Comparison of ENCODE assay signal across 17 cellular contexts in genomic region chr11:58625826-58626460, GRCh38. TPM values are rescaled to one million over a fixed set of nuclear protein-coding genes. Genes with fewer than 3 reads are reported as not detected.
DNase-seq lines count a peak whose midpoint lies in the region; ATAC-seq and TF ChIP-seq lines count a peak whose summit lies in the region.
"Had no signal": no experiment of that assay in that cellular context is flagged by ENCODE, and none has a peak within 500 bp of the region (broad histone marks: within the 10 kb centered on the region; RNA-seq: fewer than 3 reads in every experiment).

No MANE protein-coding gene starts in this region.

- DNase-seq in HCEC 1CT (peak; percentile 76), brain microvascular endothelial cell (peak; percentile 75), left kidney (ENCODE audit: low read depth, low spot score) (peak; percentile 73), endodermal cell (no peak), HT-29 (ENCODE audit: low spot score) (no peak)
- DNase-seq in T-helper 2 cell treated with Interferon-gamma antibody and Interleukin-4, amounts not matched to agents 5 μg/mL and 100 μg/mL, for 36 hours (ENCODE audit: low spot score) = no peak
- DNase-seq: activated CD4-positive, alpha-beta T cell treated with anti-CD3 and anti-CD28 coated beads, Interleukin-2, amount 50 U/mL, for 1 hour; AML-193; cortex of kidney; left ventricle myocardium superior; NCI-H187; ovary; stimulated activated CD4-positive, alpha-beta T cell treated with anti-CD3 and anti-CD28 coated beads, Interleukin-15, amount 100 ng/mL, for 24 hours had no signal

- WGBS in endodermal cell (ENCODE audit: insufficient coverage in 1 of 2, insufficient read length in 1 of 2), 2 experiments = 89% methylated on average over 3 of the region's 4 CpGs; no CpG with 5 or more reads in 1 of the 2 experiments

- no peaks in the 10 kb centered on the region for H3K9me3 ChIP-seq in endodermal cell (ENCODE audit: control insufficient read depth, low read length)
- H3K9me3 ChIP-seq: ovary had no signal

- H3K4me1 Mint-ChIP-seq in endodermal cell = no peaks in the 10 kb centered on the region
- peaks cover 11% of the 10 kb centered on the region for H3K4me1 Mint-ChIP-seq in T-helper 2 cell treated with Interferon-gamma antibody and Interleukin-4, amounts not matched to agents 5 μg/mL and 100 μg/mL, for 36 hours (ENCODE audit: low read depth)

- no peaks in the 10 kb centered on the region for H3K4me1 ChIP-seq in endodermal cell (ENCODE audit: control insufficient read depth, insufficient read depth, low read length)

- H3K27ac ChIP-seq in 22Rv1 (0 out of 2 replicates have a peak overlapping the region, but pooled peaks have one; percentile 16), brain microvascular endothelial cell (peak overlapping the region; percentile 33), endodermal cell (ENCODE audit: low read depth, low read length) (no peak overlapping the region)
- H3K27ac ChIP-seq: ovary had no signal

- H3K36me3 Mint-ChIP-seq in endodermal cell (ENCODE audit: low read depth) = peaks cover 29% of the 10 kb centered on the region
- peaks cover 41% of the 10 kb centered on the region for H3K36me3 Mint-ChIP-seq in T-helper 2 cell treated with Interferon-gamma antibody and Interleukin-4, amounts not matched to agents 5 μg/mL and 100 μg/mL, for 36 hours (ENCODE audit: low read depth)

- no peak overlapping the region for H3K4me3 ChIP-seq in brain microvascular endothelial cell (ENCODE audit: low read depth, low read length)
- H3K4me3 ChIP-seq in endodermal cell (ENCODE audit: low read length) = no peak overlapping the region
- H3K4me3 ChIP-seq: K562, ovary had no signal

- no peak overlapping the region for H3K27ac Mint-ChIP-seq in endodermal cell
- H3K27ac Mint-ChIP-seq in T-helper 2 cell treated with Interferon-gamma antibody and Interleukin-4, amounts not matched to agents 5 μg/mL and 100 μg/mL, for 36 hours = no peak overlapping the region

- in situ Hi-C loops in brain microvascular endothelial cell (cut with HindIII; ENCODE audit: low pct_ligation_motif_present, low sequenced_read_pairs) = no loop called here

- H3K9me3 Mint-ChIP-seq in endodermal cell = no peaks in the 10 kb centered on the region
- no peaks in the 10 kb centered on the region for H3K9me3 Mint-ChIP-seq in T-helper 2 cell treated with Interferon-gamma antibody and Interleukin-4, amounts not matched to agents 5 μg/mL and 100 μg/mL, for 36 hours
- H3K9me3 Mint-ChIP-seq: activated naive CD4-positive, alpha-beta T cell treated with anti-CD3 and anti-CD28 coated beads, Interleukin-2, amount 50 U/mL, for 72 hours had no signal

- H3K36me3 ChIP-seq in brain microvascular endothelial cell (replicated peaks) (peaks cover 17% of the 10 kb centered on the region), endodermal cell (ENCODE audit: control insufficient read depth, insufficient read depth, low read length) (peaks cover 57% of the 10 kb centered on the region)
- H3K36me3 ChIP-seq: ovary had no signal

- no peaks in the 10 kb centered on the region for H3K27me3 Mint-ChIP-seq in endodermal cell (ENCODE audit: insufficient read depth)
- H3K27me3 Mint-ChIP-seq in T-helper 2 cell treated with Interferon-gamma antibody and Interleukin-4, amounts not matched to agents 5 μg/mL and 100 μg/mL, for 36 hours (ENCODE audit: low read depth) = no peaks in the 10 kb centered on the region

- H3K27me3 ChIP-seq in brain microvascular endothelial cell (replicated peaks) (no peaks in the 10 kb centered on the region), endodermal cell (ENCODE audit: control insufficient read depth, insufficient read depth, low read length, poor library complexity, severe bottlenecking) (no peaks in the 10 kb centered on the region)
- H3K27me3 ChIP-seq: ovary had no signal

- H3K4me3 Mint-ChIP-seq in endodermal cell = no peak overlapping the region
- no peak overlapping the region for H3K4me3 Mint-ChIP-seq in T-helper 2 cell treated with Interferon-gamma antibody and Interleukin-4, amounts not matched to agents 5 μg/mL and 100 μg/mL, for 36 hours

- no peak for ATAC-seq in GM18858 (IDR thresholded peaks at IDR 0.05; ENCODE audit: unreplicated experiment)
- ATAC-seq: K562, left ventricle myocardium superior had no signal

- H3K9ac ChIP-seq in endodermal cell (ENCODE audit: extremely low read depth, low read length, poor library complexity, severe bottlenecking) = no peak overlapping the region

- no peak for TF ChIP-seq CTCF in 22Rv1 (IDR thresholded peaks at IDR 0.05)
- TF ChIP-seq CTCF in brain microvascular endothelial cell (IDR thresholded peaks at IDR 0.05; ENCODE audit: low read depth, low read length, missing control alignments) = no peak
- no peak for TF ChIP-seq CTCF in endodermal cell (conservative IDR thresholded peaks at IDR 0.05)

RNA-seq across cellular contexts. Expression of gene CNTF, which starts 3.5 kb away (rescaled TPM):
- total RNA-seq in endodermal cell = 1 to 10 TPM; 1.7 to 3.7 TPM
- polyA plus RNA-seq in endodermal cell (2013, experiment 1 of 2) = 0.61 TPM
- polyA plus RNA-seq in endodermal cell (2013, experiment 2 of 2) = 0.83 TPM
- 1.3 and 1.6 TPM in 2 replicates for total RNA-seq in HT-29 (2014; rRNA removed; shearing (Covaris generic))

RNA-seq across cellular contexts. Expression of gene ZFP91, which starts 47.1 kb away (rescaled TPM):
- total RNA-seq in endodermal cell = 10 to 100 TPM; 28.0 to 31.0 TPM
- polyA plus RNA-seq in endodermal cell (2013, experiment 1 of 2) = 39.4 TPM
- 39.0 TPM for polyA plus RNA-seq in endodermal cell (2013, experiment 2 of 2)
- total RNA-seq in HT-29 (2014; rRNA removed; shearing (Covaris generic)) = 42.8 TPM in 2 replicates

RNA-seq across cellular contexts. Expression of gene LPXN, which starts 50.3 kb away (rescaled TPM):
- total RNA-seq in endodermal cell = 1 to 10 TPM; 1.9 to 2.7 TPM
- 3.5 TPM for polyA plus RNA-seq in endodermal cell (2013, experiment 1 of 2)
- polyA plus RNA-seq in endodermal cell (2013, experiment 2 of 2) = 2.5 TPM
- 1.1 and 1.7 TPM in 2 replicates for total RNA-seq in HT-29 (2014; rRNA removed; shearing (Covaris generic))

Comparison
In these comparisons a context has a peak if more than half of its experiments do, and no peak if none do; other contexts are left out.
1. DNase-seq: peak in HCEC 1CT (single experiment), brain microvascular endothelial cell (single experiment) and left kidney (single experiment); none in endodermal cell (single experiment), T-helper 2 cell treated with Interferon-gamma antibody and Interleukin-4, amounts not matched to agents 5 μg/mL and 100 μg/mL, for 36 hours (single experiment) and HT-29 (single experiment).